ENCODE assay signal across 10 cellular contexts in genomic region chr4:76723373-76723772, GRCh38.
DNase-seq lines count a peak whose midpoint lies in the region; ATAC-seq and TF ChIP-seq lines count a peak whose summit lies in the region.
"Had no signal": no experiment of that assay in that cellular context is flagged by ENCODE, and none has a peak within 500 bp of the region (broad histone marks: within the 10 kb centered on the region; RNA-seq: fewer than 3 reads in every experiment).

No MANE protein-coding gene starts in this region.

- H3K4me1 Mint-ChIP-seq in natural killer cell treated with Interleukin-12 subunit alpha and Interleukin-12 subunit beta and Interleukin-15 and Interleukin-18, amount 100 ng/mL, for 72 hours (ENCODE audit: low read depth in 2 of 2), result no peaks in the 10 kb centered on the region

- no peak overlapping the region for H3K4me3 ChIP-seq in AG04449 (ENCODE audit: low read depth, low read length)

- H3K27ac Mint-ChIP-seq in natural killer cell treated with Interleukin-12 subunit alpha and Interleukin-12 subunit beta and Interleukin-15 and Interleukin-18, amount 100 ng/mL, for 72 hours, result no peak overlapping the region

- H3K4me3 Mint-ChIP-seq in natural killer cell treated with Interleukin-12 subunit alpha and Interleukin-12 subunit beta and Interleukin-15 and Interleukin-18, amount 100 ng/mL, for 72 hours, result no peak overlapping the region

- DNase-seq in AG04449 (ENCODE audit: low read depth, low spot score) (no peak), SW480 (ENCODE audit: low spot score) (peak; percentile 61), kidney tubule cell (ENCODE audit: low spot score) (peak; percentile 54), NCI-H774 (lab: John Stamatoyannopoulos, UW) (no peak)
- no peak for DNase-seq in natural killer cell treated with Interleukin-12 subunit alpha and Interleukin-12 subunit beta and Interleukin-15 and Interleukin-18, amount 100 ng/mL, for 72 hours (ENCODE audit: low spot score)
- no peak for DNase-seq in stimulated activated CD4-positive, alpha-beta T cell treated with anti-CD3 and anti-CD28 coated beads, Interleukin-4, amount 100 ng/mL, for 1 hour
- DNase-seq: activated CD4-positive, alpha-beta T cell treated with anti-CD3 and anti-CD28 coated beads, Interleukin-2, amount 50 U/mL, for 4 hours; NCI-H1694 had no signal

- ATAC-seq in GM21619 (IDR thresholded peaks at IDR 0.05; ENCODE audit: unreplicated experiment) (peak; percentile 51), GM21390 (IDR thresholded peaks at IDR 0.05; ENCODE audit: unreplicated experiment) (no peak)
- ATAC-seq in natural killer cell treated with Interleukin-12 subunit alpha and Interleukin-12 subunit beta and Interleukin-15 and Interleukin-18, amount 100 ng/mL, for 72 hours, result no peak

- peak; percentile 8 for TF ChIP-seq CTCF in AG04449 (IDR thresholded peaks at IDR 0.05; ENCODE audit: insufficient read depth, low read length, missing control alignments)

- H3K27me3 Mint-ChIP-seq in natural killer cell treated with Interleukin-12 subunit alpha and Interleukin-12 subunit beta and Interleukin-15 and Interleukin-18, amount 100 ng/mL, for 72 hours, result peaks cover 8 to 48% of the 10 kb centered on the region in 2 donors

- no peaks in the 10 kb centered on the region for H3K9me3 Mint-ChIP-seq in natural killer cell treated with Interleukin-12 subunit alpha and Interleukin-12 subunit beta and Interleukin-15 and Interleukin-18, amount 100 ng/mL, for 72 hours

- H3K36me3 Mint-ChIP-seq in natural killer cell treated with Interleukin-12 subunit alpha and Interleukin-12 subunit beta and Interleukin-15 and Interleukin-18, amount 100 ng/mL, for 72 hours, result no peaks in the 10 kb centered on the region

- POLR2A ChIA-PET in AG04449 (lab: Yijun Ruan, JAX), result no interaction called here

- CTCF ChIA-PET in AG04449 (lab: Yijun Ruan, JAX), result interaction anchor here (0.9 to 3.5 kb wide), 7 partner anchors 10 to 31 kb away, joined by 3 to 18 read pairs (median 4); no protein-coding TSS in a partner anchor

Comparison
In these comparisons a context has a peak if more than half of its experiments do, and no peak if none do; other contexts are left out.
1. DNase-seq: peak in SW480 (single experiment) and kidney tubule cell (single experiment); none in AG04449 (single experiment), NCI-H774 (single experiment), natural killer cell treated with Interleukin-12 subunit alpha and Interleukin-12 subunit beta and Interleukin-15 and Interleukin-18, amount 100 ng/mL, for 72 hours (single experiment) and stimulated activated CD4-positive, alpha-beta T cell treated with anti-CD3 and anti-CD28 coated beads, Interleukin-4, amount 100 ng/mL, for 1 hour (single experiment).